24 cellular contexts compared by ENCODE assay signal in the genomic region with DNA sequence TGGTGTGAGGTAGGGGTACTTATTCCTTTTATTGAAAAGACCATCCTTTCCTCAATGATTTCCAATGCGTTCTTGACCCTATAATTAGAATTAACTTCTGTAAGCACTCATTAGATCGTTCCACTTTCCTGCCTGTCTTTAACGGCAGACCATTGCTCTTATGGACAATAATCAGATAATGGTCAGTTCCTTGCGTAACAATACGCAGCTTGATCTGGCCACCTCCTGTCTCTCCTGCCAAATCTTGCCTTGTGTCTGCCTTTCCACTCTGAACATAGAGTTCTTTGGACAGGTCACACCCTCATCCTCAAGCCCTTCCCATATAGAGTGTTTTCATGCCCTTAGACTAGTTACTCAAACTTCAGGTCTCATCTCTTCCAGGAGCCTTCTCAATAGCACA.
"Had no signal": no experiment of that assay in that cellular context is flagged by ENCODE, and none has a peak within 500 bp of the region (broad histone marks: within the 10 kb centered on the region; RNA-seq: fewer than 3 reads in every experiment).

No MANE protein-coding gene starts in this region.

- H3K9me3 Mint-ChIP-seq: immature natural killer cell; stimulated activated effector memory CD8-positive, alpha-beta T cell treated with anti-CD3 and anti-CD28 coated beads, Interleukin-12 subunit alpha, Interleukin-12 subunit beta, amount 100 ng/mL, for 72 hours; stimulated activated naive CD8-positive, alpha-beta T cell treated with anti-CD3 and anti-CD28 coated beads, Interleukin-15, Interleukin-2, amounts not matched to agents 100 ng/mL and 50 ng/mL, for 24 hours had no signal

- H3K27me3 ChIP-seq: pancreas, sigmoid colon, upper lobe of left lung, vagina had no signal

- H3K36me3 ChIP-seq: left ventricle myocardium inferior, pancreas, prostate gland, sigmoid colon, tibial nerve, upper lobe of left lung, vagina had no signal

- H3K4me3 Mint-ChIP-seq: immature natural killer cell; stimulated activated effector memory CD8-positive, alpha-beta T cell treated with anti-CD3 and anti-CD28 coated beads, Interleukin-12 subunit alpha, Interleukin-12 subunit beta, amount 100 ng/mL, for 72 hours; stimulated activated naive CD8-positive, alpha-beta T cell treated with anti-CD3 and anti-CD28 coated beads, Interleukin-15, Interleukin-2, amounts not matched to agents 100 ng/mL and 50 ng/mL, for 24 hours had no signal

- H3K4me3 ChIP-seq: left ventricle myocardium inferior, lung, pancreas, prostate gland, sigmoid colon, spleen, tibial nerve, upper lobe of left lung, vagina had no signal

- H3K27ac ChIP-seq: left ventricle myocardium inferior, pancreas, prostate gland, sigmoid colon, spleen, tibial nerve, upper lobe of left lung, vagina had no signal

- H3K9me3 ChIP-seq: pancreas, prostate gland, sigmoid colon, upper lobe of left lung, vagina had no signal

- H3K4me1 ChIP-seq: prostate gland had no signal

- H3K27ac Mint-ChIP-seq: stimulated activated effector memory CD8-positive, alpha-beta T cell treated with anti-CD3 and anti-CD28 coated beads, Interleukin-12 subunit alpha, Interleukin-12 subunit beta, amount 100 ng/mL, for 72 hours; stimulated activated naive CD8-positive, alpha-beta T cell treated with anti-CD3 and anti-CD28 coated beads, Interleukin-15, Interleukin-2, amounts not matched to agents 100 ng/mL and 50 ng/mL, for 24 hours had no signal

- ATAC-seq: left colon; naive thymus-derived CD8-positive, alpha-beta T cell; pancreas; right cardiac atrium; stimulated activated effector memory CD8-positive, alpha-beta T cell treated with anti-CD3 and anti-CD28 coated beads, Interleukin-12 subunit alpha, Interleukin-12 subunit beta, amount 100 ng/mL, for 72 hours had no signal

- FAIRE-seq: islet of Langerhans, kidney, pancreas, small intestine had no signal

- DNase-seq: hypothalamus; immature natural killer cell; left colon; left ventricle myocardium inferior; naive thymus-derived CD8-positive, alpha-beta T cell; nucleus accumbens; pancreas; retina; right cardiac atrium; sigmoid colon; small intestine; stimulated activated CD4-positive, alpha-beta T cell treated with anti-CD3 and anti-CD28 coated beads, Interleukin-4, amount 100 ng/mL, for 24 hours; stimulated activated naive CD4-positive, alpha-beta T cell; substantia nigra; upper lobe of left lung had no signal
